23 cellular contexts compared by ENCODE assay signal in genomic region chr4:57490520-57490919, GRCh38.
DNase-seq lines count a peak whose midpoint lies in the region; ATAC-seq, FAIRE-seq and TF ChIP-seq lines count a peak whose summit lies in the region.
"Had no signal": no experiment of that assay in that cellular context is flagged by ENCODE, and none has a peak within 500 bp of the region (broad histone marks: within the 10 kb centered on the region; RNA-seq: fewer than 3 reads in every experiment).

No MANE protein-coding gene starts in this region.

- H3K9me3 ChIP-seq in CD8-positive, alpha-beta memory T cell (ENCODE audit: low read length) = no peaks in the 10 kb centered on the region
- no peaks in the 10 kb centered on the region for H3K9me3 ChIP-seq in trophoblast cell (ENCODE audit: insufficient read depth, low read depth, low read length)
- H3K9me3 ChIP-seq: body of pancreas, Peyer's patch had no signal

- no peak overlapping the region for H2AK5ac ChIP-seq in trophoblast cell (ENCODE audit: low read length)

- no peaks in the 10 kb centered on the region for H3K4me1 ChIP-seq in CD8-positive, alpha-beta memory T cell (ENCODE audit: insufficient read depth, low read length)
- H3K4me1 ChIP-seq in trophoblast cell (ENCODE audit: control insufficient read depth in 1 of 2, insufficient read depth in 2 of 2, low read length in 2 of 2) = peaks cover 0 to 2% of the 10 kb centered on the region in 2 experiments
- H3K4me1 ChIP-seq: body of pancreas, Peyer's patch had no signal

- H4K91ac ChIP-seq in trophoblast cell (ENCODE audit: low read depth, low read length) = no peak overlapping the region

- peaks cover 0 to 7% (median 4%) of the 10 kb centered on the region in 5 donors for H3K9me3 Mint-ChIP-seq in CD8-positive, alpha-beta memory T cell

- POLR2A ChIA-PET in CD8-positive, alpha-beta memory T cell (lab: Charles Lee) = no interaction called here

- H2BK5ac ChIP-seq in trophoblast cell (ENCODE audit: low read depth, low read length, poor library complexity) = no peak overlapping the region

- no peak overlapping the region for H3K18ac ChIP-seq in trophoblast cell (ENCODE audit: low read length)

- H3K4me1 Mint-ChIP-seq in CD8-positive, alpha-beta memory T cell = no peaks in the 10 kb centered on the region
- H3K4me1 Mint-ChIP-seq: activated CD8-positive, alpha-beta memory T cell treated with anti-CD3 and anti-CD28 coated beads, Interleukin-2, amount 10 ng/mL, durations not matched to agents 7 days and 5 days; T-helper 17 cell had no signal

- no peak overlapping the region for H4K8ac ChIP-seq in trophoblast cell (ENCODE audit: low read depth, low read length)

- no peaks in the 10 kb centered on the region for H3K27me3 Mint-ChIP-seq in CD8-positive, alpha-beta memory T cell
- H3K27me3 Mint-ChIP-seq: activated CD8-positive, alpha-beta memory T cell treated with anti-CD3 and anti-CD28 coated beads, Interleukin-2, amount 10 ng/mL, durations not matched to agents 7 days and 5 days; stimulated activated naive CD8-positive, alpha-beta T cell treated with anti-CD3 and anti-CD28 coated beads, Interleukin-15, Interleukin-2, amounts not matched to agents 100 ng/mL and 50 ng/mL, for 24 hours; T-helper 17 cell had no signal

- H3K14ac ChIP-seq in trophoblast cell (ENCODE audit: low read length) = no peak overlapping the region

- DNase-seq in Ammon's horn (ENCODE audit: low spot score) (peak; percentile 16), NCI-H226 (peak; percentile 85), bronchial epithelial cell (ENCODE audit: low read depth) (peak; percentile 4), kidney tubule cell (ENCODE audit: low spot score) (peak; percentile 73), trophoblast cell (no peak), NCI-H2081 treated with DMSO at 0.1 percent for 48 hours (lab: John Stamatoyannopoulos, UW) (no peak)
- DNase-seq in CD8-positive, alpha-beta memory T cell = no peak
- DNase-seq: activated CD8-positive, alpha-beta memory T cell treated with anti-CD3 and anti-CD28 coated beads, Interleukin-2, amount 10 ng/mL, durations not matched to agents 7 days and 5 days; activated effector memory CD4-positive, alpha-beta T cell treated with anti-CD3 and anti-CD28 coated beads, Interleukin-2, amount 50 U/mL, for 16 hours; AML-193; body of pancreas; dermis blood vessel endothelial cell; DMS153; NCI-H1417 treated with DMSO at 0.1 percent for 48 hours; NCI-H526; Peyer's patch; posterior cingulate gyrus; T-helper 17 cell had no signal

- H3K79me2 ChIP-seq in trophoblast cell (ENCODE audit: control insufficient read depth, insufficient read depth, low read length, poor library complexity) = no peaks in the 10 kb centered on the region

- H3K9ac ChIP-seq in trophoblast cell (ENCODE audit: low read length) = no peak overlapping the region

- FAIRE-seq in bronchial epithelial cell (lab: Jason Lieb, UNC) = no peak
- FAIRE-seq: GM18507, GM19239 had no signal

- no peak overlapping the region for H2BK120ac ChIP-seq in trophoblast cell (ENCODE audit: insufficient read depth, low read length, poor library complexity)

- no peak overlapping the region for H3K27ac Mint-ChIP-seq in CD8-positive, alpha-beta memory T cell
- H3K27ac Mint-ChIP-seq: activated CD8-positive, alpha-beta memory T cell treated with anti-CD3 and anti-CD28 coated beads, Interleukin-2, amount 10 ng/mL, durations not matched to agents 7 days and 5 days; stimulated activated naive CD8-positive, alpha-beta T cell treated with anti-CD3 and anti-CD28 coated beads, Interleukin-15, Interleukin-2, amounts not matched to agents 100 ng/mL and 50 ng/mL, for 24 hours; T-helper 17 cell had no signal

- H3K4ac ChIP-seq in trophoblast cell (ENCODE audit: low read depth, low read length) = no peak overlapping the region

- no peak overlapping the region for H3K4me3 ChIP-seq in bronchial epithelial cell (ENCODE audit: low read depth, low read length)
- no peak overlapping the region for H3K4me3 ChIP-seq in CD8-positive, alpha-beta memory T cell (ENCODE audit: low read length)
- H3K4me3 ChIP-seq in trophoblast cell (ENCODE audit: low read depth, low read length) = no peak overlapping the region
- H3K4me3 ChIP-seq: body of pancreas, Peyer's patch had no signal

- no peak overlapping the region for H3K27ac ChIP-seq in CD8-positive, alpha-beta memory T cell (ENCODE audit: low read depth, low read length)
- no peak overlapping the region for H3K27ac ChIP-seq in trophoblast cell (ENCODE audit: low read depth, low read length)
- H3K27ac ChIP-seq: body of pancreas, Peyer's patch had no signal

- ATAC-seq in HG03469 (IDR thresholded peaks at IDR 0.05; ENCODE audit: unreplicated experiment) = no peak
- ATAC-seq: activated CD4-positive, CD25-positive, alpha-beta regulatory T cell treated with anti-CD3 and anti-CD28 coated beads, Interleukin-2, amount 50 U/mL, for 24 hours; activated CD8-positive, alpha-beta memory T cell treated with anti-CD3 and anti-CD28 coated beads, Interleukin-2, amount 10 ng/mL, durations not matched to agents 7 days and 5 days; body of pancreas; T-helper 17 cell had no signal

- no peaks in the 10 kb centered on the region for H3K27me3 ChIP-seq in bronchial epithelial cell (ENCODE audit: control insufficient read depth, insufficient read depth, low read length)
- H3K27me3 ChIP-seq in CD8-positive, alpha-beta memory T cell (ENCODE audit: insufficient read depth, low read length, poor library complexity, severe bottlenecking) = no peaks in the 10 kb centered on the region
- no peaks in the 10 kb centered on the region for H3K27me3 ChIP-seq in trophoblast cell (ENCODE audit: insufficient read depth, low read length)
- H3K27me3 ChIP-seq: body of pancreas, Peyer's patch had no signal

- WGBS in trophoblast cell (ENCODE audit: extremely low coverage, insufficient coverage, insufficient read length) = no CpG with 5 or more reads among the region's 3 CpGs

- TF ChIP-seq CTCF in bronchial epithelial cell (IDR thresholded peaks at IDR 0.05; ENCODE audit: insufficient read depth, low read length, severe bottlenecking) = no peak

- no peak overlapping the region for H3K4me3 Mint-ChIP-seq in CD8-positive, alpha-beta memory T cell
- H3K4me3 Mint-ChIP-seq: activated CD8-positive, alpha-beta memory T cell treated with anti-CD3 and anti-CD28 coated beads, Interleukin-2, amount 10 ng/mL, durations not matched to agents 7 days and 5 days; stimulated activated naive CD8-positive, alpha-beta T cell treated with anti-CD3 and anti-CD28 coated beads, Interleukin-15, Interleukin-2, amounts not matched to agents 100 ng/mL and 50 ng/mL, for 24 hours; T-helper 17 cell had no signal

- H4K12ac ChIP-seq in trophoblast cell (ENCODE audit: low read depth, low read length) = no peak overlapping the region

- H3K36me3 Mint-ChIP-seq in CD8-positive, alpha-beta memory T cell = no peaks in the 10 kb centered on the region
- H3K36me3 Mint-ChIP-seq: activated CD8-positive, alpha-beta memory T cell treated with anti-CD3 and anti-CD28 coated beads, Interleukin-2, amount 10 ng/mL, durations not matched to agents 7 days and 5 days had no signal

- no peaks in the 10 kb centered on the region for H3K79me1 ChIP-seq in trophoblast cell (ENCODE audit: low read length)

- H3K36me3 ChIP-seq in bronchial epithelial cell (ENCODE audit: control insufficient read depth, insufficient read depth, low read length) (no peaks in the 10 kb centered on the region), trophoblast cell (ENCODE audit: control insufficient read depth in 1 of 2, insufficient read depth in 2 of 2, low read length in 2 of 2) (no peaks in the 10 kb centered on the region)
- H3K36me3 ChIP-seq in CD8-positive, alpha-beta memory T cell (ENCODE audit: insufficient read depth, low read length) = no peaks in the 10 kb centered on the region
- H3K36me3 ChIP-seq: Peyer's patch had no signal

- H2BK12ac ChIP-seq in trophoblast cell (ENCODE audit: low read length) = no peak overlapping the region

- CTCF ChIA-PET in CD8-positive, alpha-beta memory T cell (lab: Charles Lee) = no interaction called here

- H3K4me2 ChIP-seq in trophoblast cell (ENCODE audit: low read length) = no peak overlapping the region

- H3K23ac ChIP-seq in trophoblast cell (ENCODE audit: low read length) = no peak overlapping the region

- H2AFZ ChIP-seq in trophoblast cell (ENCODE audit: insufficient read depth, low read length, poor library complexity) = no peak overlapping the region

Comparison
In these comparisons a context has a peak if more than half of its experiments do, and no peak if none do; other contexts are left out.
1. DNase-seq: peak in Ammon's horn (single experiment), NCI-H226 (single experiment), bronchial epithelial cell (single experiment) and kidney tubule cell (single experiment); none in CD8-positive, alpha-beta memory T cell (0 of 5), trophoblast cell (0 of 2) and NCI-H2081 treated with DMSO at 0.1 percent for 48 hours (single experiment).